Comparison of ENCODE assay signal across 8 cellular contexts in the genomic region with DNA sequence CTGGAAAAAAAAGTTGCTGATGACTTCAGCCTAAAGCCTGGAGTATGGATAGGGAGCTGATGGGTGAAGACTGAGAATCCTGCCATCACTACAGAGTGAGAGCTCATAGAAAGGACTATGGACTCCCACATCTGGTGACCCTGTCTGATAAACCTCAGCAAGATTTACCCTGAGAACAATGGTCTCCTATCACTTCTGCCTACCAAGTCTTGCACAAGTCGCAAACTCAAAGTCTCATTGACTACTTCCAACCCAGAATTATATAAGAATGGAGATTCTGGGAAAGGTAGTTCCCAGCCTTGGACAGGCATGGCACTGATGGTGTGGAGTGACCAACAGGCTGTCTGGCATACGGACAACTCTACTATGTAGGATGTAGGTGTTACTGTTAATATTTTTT.
"Had no signal": no experiment of that assay in that cellular context is flagged by ENCODE, and none has a peak within 500 bp of the region (broad histone marks: within the 10 kb centered on the region; RNA-seq: fewer than 3 reads in every experiment).

No MANE protein-coding gene starts in this region.

- DNase-seq: GDM1, GF-D8 had no signal

- ATAC-seq: GM12878 had no signal

- H3K4me3 ChIP-seq: GM12878 had no signal

- FAIRE-seq: G401.6, GM12878, GM12891, GM12892, GM18507, GM19239 had no signal
